In genomic region chr1:59759156-59759925, GRCh38 we compare ENCODE assay signal across 8 cellular contexts. TPM values are rescaled to one million over a fixed set of nuclear protein-coding genes. Genes with fewer than 3 reads are reported as not detected.
DNase-seq lines count a peak whose midpoint lies in the region; ATAC-seq and TF ChIP-seq lines count a peak whose summit lies in the region.

No MANE protein-coding gene starts in this region.

- peak overlapping the region; percentile 89 for H3K18ac ChIP-seq in IMR-90 (ENCODE audit: low read depth, low read length)

- H3K9me3 ChIP-seq in IMR-90 (ENCODE audit: control insufficient read depth, insufficient read depth, low read length) (no peaks in the 10 kb centered on the region), esophagus muscularis mucosa (no peaks in the 10 kb centered on the region)

- TF ChIP-seq CTCF in IMR-90 (conservative IDR thresholded peaks at IDR 0.05; ENCODE audit: low read depth, low read length) (peak; percentile 98), esophagus muscularis mucosa (IDR thresholded peaks at IDR 0.05) (peak; percentile 96 to 99 (median 98))

- H3K4me2 ChIP-seq in IMR-90 (ENCODE audit: low read depth, low read length), result peak overlapping the region; percentile 58

- peak; percentile 85 for ATAC-seq in GM21619 (IDR thresholded peaks at IDR 0.05; ENCODE audit: unreplicated experiment)
- ATAC-seq in IMR-90 (ENCODE audit: low read depth), result peak; percentile 97
- peak; percentile 68 to 72 for ATAC-seq in naive B cell (ENCODE audit: low read depth in 2 of 2)

- H3K27ac ChIP-seq in IMR-90 (ENCODE audit: insufficient read depth, low read length) (peak overlapping the region; percentile 60), esophagus muscularis mucosa (replicated peaks in 1 of 4) (peak overlapping the region; percentile 33 to 73 (median 62))

- CTCF ChIA-PET in IMR-90 (lab: Yijun Ruan, JAX), result interaction anchor here (0.5 to 3.3 kb wide), 22 partner anchors 9 to 1244 kb away, joined by 3 to 16 read pairs (median 4); no protein-coding TSS in a partner anchor

- H3K27ac Mint-ChIP-seq in naive B cell, result no peak overlapping the region

- H2BK15ac ChIP-seq in IMR-90 (ENCODE audit: low read depth, low read length), result peak overlapping the region; percentile 77; the same call in 2 of the 3 replicates

- TF ChIP-seq EP300 in esophagus muscularis mucosa (IDR thresholded peaks at IDR 0.05), result no peak

- BruUV-seq in IMR-90 (replicated peaks; lab: Mats Ljungman, UMichigan), result no TSS peak

- no peaks in the 10 kb centered on the region for H3K9me1 ChIP-seq in IMR-90 (ENCODE audit: insufficient read depth, low read length)

- H2AK5ac ChIP-seq in IMR-90 (ENCODE audit: low read depth, low read length), result peak overlapping the region; percentile 23

- intact Hi-C loops in IMR-90 (cut with micrococcal nuclease), result loop anchor here (1.0 to 10.0 kb wide), 8 partner anchors 60 to 1215 kb away; partner anchors contain the start of gene OMA1
- intact Hi-C loops in esophagus muscularis mucosa (cut with DNase I), result loop anchor here (2.0 to 10.0 kb wide), 2 partner anchors 465 to 1021 kb away; partner anchors contain the start of gene FGGY

- in situ Hi-C loops in IMR-90 (cut with MboI; ENCODE audit: low sequenced_read_pairs), result loop anchor here (5.0 to 25.0 kb wide), 3 partner anchors 972 to 1247 kb away; no protein-coding TSS in a partner anchor

- peak overlapping the region; percentile 68 to 85 for H4K8ac ChIP-seq in IMR-90 (ENCODE audit: low read depth in 2 of 2, low read length in 2 of 2)

- H3K27me3 Mint-ChIP-seq in naive B cell, result no peaks in the 10 kb centered on the region

- peak overlapping the region; percentile 75 for H3K23ac ChIP-seq in IMR-90 (ENCODE audit: low read depth, low read length)

- no peaks in the 10 kb centered on the region for H3K9me3 Mint-ChIP-seq in naive B cell

- POLR2A ChIA-PET in IMR-90 (lab: Charles Lee; ENCODE audit: unreplicated experiment), result no interaction called here

- peak; percentile 79 for TF ChIP-seq POLR2A in IMR-90 (IDR thresholded peaks at IDR 0.05; ENCODE audit: low read depth, low read length)
- no peak for TF ChIP-seq POLR2A in esophagus muscularis mucosa (IDR thresholded peaks at IDR 0.05; ENCODE audit: low read depth)

- H4K91ac ChIP-seq in IMR-90 (ENCODE audit: insufficient read depth, low read depth, low read length), result peak overlapping the region; percentile 81

- peak overlapping the region; percentile 97 for H2BK20ac ChIP-seq in IMR-90 (ENCODE audit: low read depth, low read length)

- peak overlapping the region; percentile 59 for H3K56ac ChIP-seq in IMR-90 (ENCODE audit: extremely low read depth, insufficient read depth, low read length)

- H3K4me3 Mint-ChIP-seq in naive B cell, result peak overlapping the region in 2 of 8 donors; percentile 29 to 44

- H4K20me1 ChIP-seq in IMR-90 (ENCODE audit: insufficient read depth, low read length), result no peaks in the 10 kb centered on the region

- no peak overlapping the region for H3K4me3 ChIP-seq in IMR-90 (ENCODE audit: insufficient read depth, low read depth, low read length)
- peak overlapping the region; percentile 32 to 47 (median 39) for H3K4me3 ChIP-seq in esophagus muscularis mucosa

- H3K14ac ChIP-seq in IMR-90 (replicated peaks; ENCODE audit: low read depth, low read length), result peak overlapping the region; percentile 87

- H3K36me3 Mint-ChIP-seq in naive B cell, result no peaks in the 10 kb centered on the region

- no peaks in the 10 kb centered on the region for H3K36me3 ChIP-seq in IMR-90 (ENCODE audit: control insufficient read depth, insufficient read depth, low read length)
- H3K36me3 ChIP-seq in esophagus muscularis mucosa, result no peaks in the 10 kb centered on the region

- peak; percentile 94 for DNase-seq in DMS53 treated with DMSO at 0.1 percent for 48 hours (lab: John Stamatoyannopoulos, UW; ENCODE audit: unreplicated experiment)
- DNase-seq in IMR-90, result peak; percentile 83
- peak; percentile 64 for DNase-seq in OCI-M2 (lab: John Stamatoyannopoulos, UW; ENCODE audit: unreplicated experiment)
- peak; percentile 65 for DNase-seq in activated T-cell treated with anti-CD3 and anti-CD28 coated beads for 48 hours (ENCODE audit: low read depth)
- peak; percentile 95 for DNase-seq in esophagus muscularis mucosa (ENCODE audit: extremely low spot score)
- DNase-seq in naive B cell, result peak; percentile 56
- peak; percentile 32 to 37 for DNase-seq in stimulated activated CD8-positive, alpha-beta memory T cell treated with anti-CD3 and anti-CD28 coated beads, Interleukin-7, amount 100 ng/mL, for 48 hours (ENCODE audit: extremely low read depth in 1 of 2, low read depth in 1 of 2)

- H3K79me1 ChIP-seq in IMR-90 (ENCODE audit: low read depth in 1 of 2, low read length in 2 of 2), result no peaks in the 10 kb centered on the region

- WGBS in IMR-90 (ENCODE audit: extremely low coverage in 2 of 2, insufficient read length in 1 of 2), 2 experiments, result 0% methylated on average over 3 of the region's 11 CpGs; no CpG with 5 or more reads in 1 of the 2 experiments
- WGBS in esophagus muscularis mucosa, result 9% methylated on average over 8 of the region's 11 CpGs

- peak overlapping the region; percentile 54 for H3K9ac ChIP-seq in IMR-90 (ENCODE audit: low read depth, low read length)

- TF ChIP-seq RAD21 in IMR-90 (IDR thresholded peaks at IDR 0.05; ENCODE audit: low read length), result peak; percentile 100

- peak overlapping the region; percentile 94 for H2BK120ac ChIP-seq in IMR-90 (ENCODE audit: low read depth, low read length)

- no peaks in the 10 kb centered on the region; the same call in 1 of the 2 replicates for H3K27me3 ChIP-seq in IMR-90 (ENCODE audit: control insufficient read depth, insufficient read depth, low read length)
- no peaks in the 10 kb centered on the region for H3K27me3 ChIP-seq in esophagus muscularis mucosa

- H3K4me1 ChIP-seq in IMR-90 (ENCODE audit: control insufficient read depth, insufficient read depth, low read length) (peaks cover 2% of the 10 kb centered on the region; the same call in 1 of the 2 replicates), esophagus muscularis mucosa (peaks cover 7 to 14% (median 11%) of the 10 kb centered on the region in 4 donors)

- dilution Hi-C loops in IMR-90 (cut with HindIII; ENCODE audit: low sequenced_read_pairs, unreplicated experiment), result loop anchor here (25.0 kb wide), 1 partner anchor 1022 kb away; no protein-coding TSS in a partner anchor

- peak overlapping the region; percentile 60 for H2AK9ac ChIP-seq in IMR-90 (replicated peaks; ENCODE audit: low read depth, low read length, poor library complexity)

- H3K4ac ChIP-seq in IMR-90 (ENCODE audit: low read depth, low read length), result peak overlapping the region; percentile 87

- peaks cover 0 to 6% (median 3%) of the 10 kb centered on the region in 3 donors for H3K4me1 Mint-ChIP-seq in naive B cell

- peak overlapping the region; percentile 89 for H4K5ac ChIP-seq in IMR-90 (ENCODE audit: low read depth, low read length)

- H2AFZ ChIP-seq in IMR-90 (replicated peaks; ENCODE audit: low read length, poor library complexity), result peak overlapping the region; percentile 91

- peak overlapping the region; percentile 20 for H2BK5ac ChIP-seq in IMR-90 (ENCODE audit: low read depth, low read length, poor library complexity, severe bottlenecking)

TF ChIP-seq in IMR-90, 13 proteins besides CTCF, POLR2A, EP300 and RAD21:
- 0 out of 2 replicates have a peak, but pooled peaks have one; percentile 7 for TF ChIP-seq FOS (IDR thresholded peaks at IDR 0.05; ENCODE audit: low read depth, low read length)
- TF ChIP-seq RFX5 (IDR thresholded peaks at IDR 0.05; ENCODE audit: low read depth, low read length), result no peak
- peak; percentile 77; the same call in 1 of the 2 replicates for TF ChIP-seq CHD1 (IDR thresholded peaks at IDR 0.05; ENCODE audit: low read depth, low read length)
- peak; percentile 98 for TF ChIP-seq SMC3 (IDR thresholded peaks at IDR 0.05; ENCODE audit: low read depth, low read length)
- no peak for TF ChIP-seq MAFK (IDR thresholded peaks at IDR 0.05; ENCODE audit: low read depth, low read length)
- no peak for TF ChIP-seq BHLHE40 (IDR thresholded peaks at IDR 0.05; ENCODE audit: low read depth, low read length)
- TF ChIP-seq NFE2L2 (IDR thresholded peaks at IDR 0.05; ENCODE audit: low read depth, low read length), result no peak
- TF ChIP-seq MXI1 (IDR thresholded peaks at IDR 0.05; ENCODE audit: borderline replicate concordance, low read depth, low read length), result peak; percentile 92
- TF ChIP-seq RCOR1 (IDR thresholded peaks at IDR 0.05; ENCODE audit: insufficient replicate concordance, low read length), result no peak
- TF ChIP-seq CEBPB (IDR thresholded peaks at IDR 0.05; ENCODE audit: low read depth, low read length), result peak; percentile 89
- TF ChIP-seq USF2 (IDR thresholded peaks at IDR 0.05; ENCODE audit: low read depth, low read length), result peak; percentile 78
- peak; percentile 41; the same call in 1 of the 2 replicates for TF ChIP-seq MAZ (IDR thresholded peaks at IDR 0.05; ENCODE audit: borderline replicate concordance, low read depth, low read length)

RNA-seq across cellular contexts. Expression of gene HOOK1, which starts 55.4 kb away (rescaled TPM):
- not detected in 2 replicates for total RNA-seq in IMR-90 (2012; rRNA removed)
- polyA plus RNA-seq in IMR-90 (2012; rRNA removed), result not detected in 2 replicates
- not detected in 2 replicates for polyA plus RNA-seq in IMR-90 (2012; cell fraction: cytosol; rRNA removed)
- not detected in 2 replicates for polyA plus RNA-seq in IMR-90 (2012; cell fraction: nucleus; rRNA removed; ENCODE audit: low replicate concordance)
- under 1 TPM; under 0.01 to 0.33 (median 0.15) TPM for total RNA-seq in esophagus muscularis mucosa
- polyA plus RNA-seq in naive B cell (ENCODE audit: low read depth in 6 of 6), result 10 to 100 TPM in 2 of 6 donors, 1 to 10 TPM in 4; 1.5 to 12.1 (median 8.3) TPM

Comparison
In these comparisons a context has a peak if more than half of its experiments do, and no peak if none do; other contexts are left out.
1. DNase-seq: peak in every context shown above with its lines; median percentile 95 in esophagus muscularis mucosa; 94 in DMS53 treated with DMSO at 0.1 percent for 48 hours; 83 in IMR-90; 65 in activated T-cell treated with anti-CD3 and anti-CD28 coated beads for 48 hours; 64 in OCI-M2; 56 in naive B cell; 34 in stimulated activated CD8-positive, alpha-beta memory T cell treated with anti-CD3 and anti-CD28 coated beads, Interleukin-7, amount 100 ng/mL, for 48 hours.